2 cellular contexts compared by ENCODE assay signal in the genomic region with DNA sequence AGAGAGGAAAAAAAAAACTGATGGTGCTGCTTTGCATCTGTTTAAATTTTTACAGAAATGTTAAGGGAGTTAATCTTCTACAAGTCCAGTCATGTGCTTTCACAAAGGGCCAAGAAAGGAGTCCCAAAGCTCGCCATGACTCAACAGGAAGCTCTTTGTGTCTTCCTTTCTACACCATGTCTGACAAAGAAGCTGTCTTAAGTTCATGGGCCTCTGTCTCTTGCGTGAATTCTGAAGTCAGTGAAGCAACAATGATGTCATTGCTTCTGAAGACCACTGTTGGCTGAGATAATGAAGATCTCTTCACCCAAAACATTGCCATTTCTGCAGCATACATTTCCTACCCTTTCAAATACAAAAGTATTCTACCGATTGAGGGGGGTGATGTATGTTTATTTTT.
TF ChIP-seq lines count a peak whose summit lies in the region.

No MANE protein-coding gene starts in this region.

TF ChIP-seq in IMR-90, 13 proteins besides CTCF, POLR2A, EP300 and RAD21:
- TF ChIP-seq MXI1 (IDR thresholded peaks at IDR 0.05; ENCODE audit: borderline replicate concordance, low read depth, low read length): no peak
- TF ChIP-seq, protein P1, sequence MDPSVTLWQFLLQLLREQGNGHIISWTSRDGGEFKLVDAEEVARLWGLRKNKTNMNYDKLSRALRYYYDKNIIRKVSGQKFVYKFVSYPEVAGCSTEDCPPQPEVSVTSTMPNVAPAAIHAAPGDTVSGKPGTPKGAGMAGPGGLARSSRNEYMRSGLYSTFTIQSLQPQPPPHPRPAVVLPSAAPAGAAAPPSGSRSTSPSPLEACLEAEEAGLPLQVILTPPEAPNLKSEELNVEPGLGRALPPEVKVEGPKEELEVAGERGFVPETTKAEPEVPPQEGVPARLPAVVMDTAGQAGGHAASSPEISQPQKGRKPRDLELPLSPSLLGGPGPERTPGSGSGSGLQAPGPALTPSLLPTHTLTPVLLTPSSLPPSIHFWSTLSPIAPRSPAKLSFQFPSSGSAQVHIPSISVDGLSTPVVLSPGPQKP (IDR thresholded peaks at IDR 0.05; ENCODE audit: borderline replicate concordance, low read depth, low read length): no peak
- no peak for TF ChIP-seq FOS (IDR thresholded peaks at IDR 0.05; ENCODE audit: low read depth, low read length)
- TF ChIP-seq RCOR1 (IDR thresholded peaks at IDR 0.05; ENCODE audit: insufficient replicate concordance, low read length): no peak
- TF ChIP-seq MAFK (IDR thresholded peaks at IDR 0.05; ENCODE audit: low read depth, low read length): no peak
- TF ChIP-seq CEBPB (IDR thresholded peaks at IDR 0.05; ENCODE audit: low read depth, low read length): no peak
- no peak for TF ChIP-seq RFX5 (IDR thresholded peaks at IDR 0.05; ENCODE audit: low read depth, low read length)
- TF ChIP-seq CHD1 (IDR thresholded peaks at IDR 0.05; ENCODE audit: low read depth, low read length): no peak
- TF ChIP-seq MAZ (IDR thresholded peaks at IDR 0.05; ENCODE audit: borderline replicate concordance, low read depth, low read length): no peak
- TF ChIP-seq, protein P2, sequence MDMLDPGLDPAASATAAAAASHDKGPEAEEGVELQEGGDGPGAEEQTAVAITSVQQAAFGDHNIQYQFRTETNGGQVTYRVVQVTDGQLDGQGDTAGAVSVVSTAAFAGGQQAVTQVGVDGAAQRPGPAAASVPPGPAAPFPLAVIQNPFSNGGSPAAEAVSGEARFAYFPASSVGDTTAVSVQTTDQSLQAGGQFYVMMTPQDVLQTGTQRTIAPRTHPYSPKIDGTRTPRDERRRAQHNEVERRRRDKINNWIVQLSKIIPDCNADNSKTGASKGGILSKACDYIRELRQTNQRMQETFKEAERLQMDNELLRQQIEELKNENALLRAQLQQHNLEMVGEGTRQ (IDR thresholded peaks at IDR 0.05; ENCODE audit: low read depth, low read length): no peak
- TF ChIP-seq BHLHE40 (IDR thresholded peaks at IDR 0.05; ENCODE audit: low read depth, low read length): no peak
- no peak for TF ChIP-seq SMC3 (IDR thresholded peaks at IDR 0.05; ENCODE audit: low read depth, low read length)
- no peak for TF ChIP-seq NFE2L2 (IDR thresholded peaks at IDR 0.05; ENCODE audit: low read depth, low read length)

TF ChIP-seq in H1, 55 proteins besides CTCF, POLR2A, EP300 and RAD21:
- TF ChIP-seq, protein P2 (IDR thresholded peaks at IDR 0.05; ENCODE audit: low read length): no peak
- TF ChIP-seq CHD1 (IDR thresholded peaks at IDR 0.05; ENCODE audit: low read depth, low read length) (no peak), CREB1 (IDR thresholded peaks at IDR 0.05) (peak; percentile 63), E2F6 (IDR thresholded peaks at IDR 0.05) (no peak), TEAD4 (IDR thresholded peaks at IDR 0.05; ENCODE audit: low read depth, low read length) (no peak), BCL11A (IDR thresholded peaks at IDR 0.05; ENCODE audit: low read depth in 2 of 2, low read length in 2 of 2) (no peak), MAX (IDR thresholded peaks at IDR 0.05) (no peak), SP4 (IDR thresholded peaks at IDR 0.05; ENCODE audit: low read length) (no peak), EGR1 (IDR thresholded peaks at IDR 0.05; ENCODE audit: borderline replicate concordance, low read depth, low read length) (no peak)
